Comparison of ENCODE assay signal across 11 cellular contexts in genomic region chr5:149679876-149680809, GRCh38. TPM values are rescaled to one million over a fixed set of nuclear protein-coding genes. Genes with fewer than 3 reads are reported as not detected.
DNase-seq lines count a peak whose midpoint lies in the region; ATAC-seq and TF ChIP-seq lines count a peak whose summit lies in the region.
"Had no signal": no experiment of that assay in that cellular context is flagged by ENCODE, and none has a peak within 500 bp of the region (broad histone marks: within the 10 kb centered on the region; RNA-seq: fewer than 3 reads in every experiment).

No MANE protein-coding gene starts in this region.

- H3K9me3 Mint-ChIP-seq in stimulated activated naive CD8-positive, alpha-beta T cell treated with anti-CD3 and anti-CD28 coated beads, Interleukin-15, Interleukin-2, amounts not matched to agents 100 ng/mL and 50 ng/mL, for 24 hours = no peaks in the 10 kb centered on the region
- H3K9me3 Mint-ChIP-seq in stimulated activated naive CD8-positive, alpha-beta T cell treated with anti-CD3 and anti-CD28 coated beads, Interleukin-15, amount 100 ng/mL, for 72 hours = no peaks in the 10 kb centered on the region
- H3K9me3 Mint-ChIP-seq in progenitor cell of endocrine pancreas (ENCODE audit: low read depth) (no peaks in the 10 kb centered on the region), T-cell (no peaks in the 10 kb centered on the region)
- H3K9me3 Mint-ChIP-seq: activated T-helper 1 cell treated with anti-CD3 and anti-CD28 coated beads, Interleukin-12 subunit alpha, Interleukin-12 subunit beta, Interleukin-2, Interleukin-4 antibody, amounts not matched to agents 30 ng/mL and 10 ng/mL and 1 ng/mL, durations not matched to agents 14 hours and 24 hours and 36 hours had no signal

- peaks cover 18% of the 10 kb centered on the region for H3K27me3 Mint-ChIP-seq in stimulated activated naive CD8-positive, alpha-beta T cell treated with anti-CD3 and anti-CD28 coated beads, Interleukin-15, Interleukin-2, amounts not matched to agents 100 ng/mL and 50 ng/mL, for 24 hours
- peaks cover 38% of the 10 kb centered on the region for H3K27me3 Mint-ChIP-seq in stimulated activated naive CD8-positive, alpha-beta T cell treated with anti-CD3 and anti-CD28 coated beads, Interleukin-15, amount 100 ng/mL, for 72 hours
- H3K27me3 Mint-ChIP-seq in progenitor cell of endocrine pancreas (peaks cover 60% of the 10 kb centered on the region), T-cell (peaks cover 29 to 32% of the 10 kb centered on the region in 2 donors)

- H3K36me3 Mint-ChIP-seq in stimulated activated naive CD8-positive, alpha-beta T cell treated with anti-CD3 and anti-CD28 coated beads, Interleukin-15, Interleukin-2, amounts not matched to agents 100 ng/mL and 50 ng/mL, for 24 hours (ENCODE audit: low read depth) = no peaks in the 10 kb centered on the region
- H3K36me3 Mint-ChIP-seq in progenitor cell of endocrine pancreas (ENCODE audit: insufficient read depth) (no peaks in the 10 kb centered on the region), T-cell (no peaks in the 10 kb centered on the region)

- no peak overlapping the region for H3K4me3 Mint-ChIP-seq in stimulated activated naive CD8-positive, alpha-beta T cell treated with anti-CD3 and anti-CD28 coated beads, Interleukin-15, Interleukin-2, amounts not matched to agents 100 ng/mL and 50 ng/mL, for 24 hours
- H3K4me3 Mint-ChIP-seq in stimulated activated naive CD8-positive, alpha-beta T cell treated with anti-CD3 and anti-CD28 coated beads, Interleukin-15, amount 100 ng/mL, for 72 hours = no peak overlapping the region
- H3K4me3 Mint-ChIP-seq in progenitor cell of endocrine pancreas (ENCODE audit: low read depth) (no peak overlapping the region), T-cell (no peak overlapping the region)
- H3K4me3 Mint-ChIP-seq: activated T-helper 1 cell treated with anti-CD3 and anti-CD28 coated beads, Interleukin-12 subunit alpha, Interleukin-12 subunit beta, Interleukin-2, Interleukin-4 antibody, amounts not matched to agents 30 ng/mL and 10 ng/mL and 1 ng/mL, durations not matched to agents 14 hours and 24 hours and 36 hours had no signal

- ATAC-seq in stimulated activated naive CD8-positive, alpha-beta T cell treated with anti-CD3 and anti-CD28 coated beads, Interleukin-15, amount 100 ng/mL, for 72 hours = no peak
- peak; percentile 38 for ATAC-seq in HG03045 (IDR thresholded peaks at IDR 0.05; ENCODE audit: unreplicated experiment)
- no peak for ATAC-seq in T-cell (replicated peaks in 1 of 4)
- ATAC-seq: A549, SK-N-SH treated with all-trans-retinoic acid at 6 μM for 48 hours had no signal

- intact Hi-C loops in posterior vena cava (cut with DNase I) = loop anchor here in 1 of 2 donors (1.0 kb wide), 1 partner anchor 177 kb away; no protein-coding TSS in a partner anchor

- POLR2A ChIA-PET in T-cell (lab: Charles Lee) = interaction anchor here in 1 of 2 donors (0.5 to 0.6 kb wide), 2 partner anchors 181 to 244 kb away, joined by 5 to 9 read pairs; no protein-coding TSS in a partner anchor

- TF ChIP-seq CTCF in progenitor cell of endocrine pancreas (IDR thresholded peaks at IDR 0.05; ENCODE audit: unreplicated experiment) = no peak

- CTCF ChIA-PET in T-cell (lab: Charles Lee) = interaction anchor here in 1 of 2 donors (0.6 kb wide), 1 partner anchor 149 kb away, joined by 3 read pairs; no protein-coding TSS in a partner anchor

- peak overlapping the region; percentile 19 for H3K27ac Mint-ChIP-seq in stimulated activated naive CD8-positive, alpha-beta T cell treated with anti-CD3 and anti-CD28 coated beads, Interleukin-15, Interleukin-2, amounts not matched to agents 100 ng/mL and 50 ng/mL, for 24 hours
- no peak overlapping the region for H3K27ac Mint-ChIP-seq in stimulated activated naive CD8-positive, alpha-beta T cell treated with anti-CD3 and anti-CD28 coated beads, Interleukin-15, amount 100 ng/mL, for 72 hours
- H3K27ac Mint-ChIP-seq in progenitor cell of endocrine pancreas (no peak overlapping the region), T-cell (peak overlapping the region in 1 of 2 donors; percentile 6)
- H3K27ac Mint-ChIP-seq: activated T-helper 1 cell treated with anti-CD3 and anti-CD28 coated beads, Interleukin-12 subunit alpha, Interleukin-12 subunit beta, Interleukin-2, Interleukin-4 antibody, amounts not matched to agents 30 ng/mL and 10 ng/mL and 1 ng/mL, durations not matched to agents 14 hours and 24 hours and 36 hours had no signal

- H3K4me1 Mint-ChIP-seq in stimulated activated naive CD8-positive, alpha-beta T cell treated with anti-CD3 and anti-CD28 coated beads, Interleukin-15, Interleukin-2, amounts not matched to agents 100 ng/mL and 50 ng/mL, for 24 hours (ENCODE audit: low read depth) = peaks cover 13% of the 10 kb centered on the region
- peaks cover 6% of the 10 kb centered on the region for H3K4me1 Mint-ChIP-seq in stimulated activated naive CD8-positive, alpha-beta T cell treated with anti-CD3 and anti-CD28 coated beads, Interleukin-15, amount 100 ng/mL, for 72 hours
- peaks cover 9% of the 10 kb centered on the region for H3K4me1 Mint-ChIP-seq in progenitor cell of endocrine pancreas (ENCODE audit: low read depth)
- no peaks in the 10 kb centered on the region for H3K4me1 Mint-ChIP-seq in T-cell

- no peak for DNase-seq in stimulated activated naive CD8-positive, alpha-beta T cell treated with anti-CD3 and anti-CD28 coated beads, Interleukin-15, amount 100 ng/mL, for 72 hours
- peak; percentile 97 for DNase-seq in SKM-1 treated with dmso at 0.1 percent for 144 hours (lab: John Stamatoyannopoulos, UW; ENCODE audit: unreplicated experiment)
- DNase-seq in posterior vena cava (ENCODE audit: low spot score) = no peak
- DNase-seq in progenitor cell of endocrine pancreas (ENCODE audit: low spot score, unreplicated experiment) = no peak
- DNase-seq in T-cell = no peak
- no peak for DNase-seq in activated effector memory CD4-positive, alpha-beta T cell treated with anti-CD3 and anti-CD28 coated beads, Interleukin-2, amount 50 U/mL, for 16 hours

RNA-seq across cellular contexts. Expression of gene PPARGC1B, which starts 50.0 kb away (rescaled TPM):
- total RNA-seq in posterior vena cava = 1 to 10 TPM; 7.2 to 8.7 TPM
- 0.24 and 0.44 TPM in 2 replicates for total RNA-seq in progenitor cell of endocrine pancreas
- total RNA-seq in T-cell = 1 to 10 TPM; 4.3 to 6.0 (median 5.8) TPM
